ENCODE assay signal across 18 cellular contexts in genomic region chr2:3413642-3414041, GRCh38.
"Had no signal": no experiment of that assay in that cellular context is flagged by ENCODE, and none has a peak within 500 bp of the region (broad histone marks: within the 10 kb centered on the region; RNA-seq: fewer than 3 reads in every experiment).

No MANE protein-coding gene starts in this region.

- ATAC-seq: effector memory CD8-positive, alpha-beta T cell; gastroesophageal sphincter had no signal

- H3K36me3 ChIP-seq: vagina had no signal

- H3K4me1 ChIP-seq: gastroesophageal sphincter, tibial artery, vagina had no signal

- H3K4me3 ChIP-seq: gastroesophageal sphincter, hepatocyte, tibial artery, vagina had no signal

- H3K79me2 ChIP-seq: hepatocyte had no signal

- H3K27me3 ChIP-seq: brain microvascular endothelial cell, gastroesophageal sphincter, hepatocyte, neutrophil, tibial artery, vagina had no signal

- H3K9me3 Mint-ChIP-seq: dendritic cell treated with granulocyte-macrophage colony-stimulating factor and Interleukin-4, amounts not matched to agents 40 ng/mL and 50 ng/mL, for 4 days; effector memory CD8-positive, alpha-beta T cell had no signal

- H3K27me3 Mint-ChIP-seq: activated naive CD8-positive, alpha-beta T cell; dendritic cell treated with granulocyte-macrophage colony-stimulating factor and Interleukin-4, amounts not matched to agents 40 ng/mL and 50 ng/mL, for 4 days; effector memory CD8-positive, alpha-beta T cell; naive B cell had no signal

- H2AFZ ChIP-seq: hepatocyte had no signal

- H3K36me3 Mint-ChIP-seq: activated naive CD8-positive, alpha-beta T cell had no signal

- H3K9me3 ChIP-seq: gastroesophageal sphincter, neutrophil, tibial artery, vagina had no signal

- H3K4me3 Mint-ChIP-seq: activated naive CD8-positive, alpha-beta T cell; dendritic cell treated with granulocyte-macrophage colony-stimulating factor and Interleukin-4, amounts not matched to agents 40 ng/mL and 50 ng/mL, for 4 days; effector memory CD8-positive, alpha-beta T cell; naive B cell had no signal

- H3K27ac ChIP-seq: brain microvascular endothelial cell, gastroesophageal sphincter, hepatocyte, neutrophil, tibial artery, vagina had no signal

- H3K4me2 ChIP-seq: hepatocyte had no signal

- DNase-seq: activated CD4-positive, alpha-beta T cell treated with anti-CD3 and anti-CD28 coated beads, Interleukin-2, amount 50 U/mL, for 4 hours; activated CD4-positive, CD25-positive, alpha-beta regulatory T cell treated with anti-CD3 and anti-CD28 coated beads, Interleukin-2, amount 50 U/mL, for 72 hours; activated gamma-delta T cell; activated T-cell treated with anti-CD3 and anti-CD28 coated beads, Interleukin-2, amount 50 U/mL, for 1 hour; amygdala; brain microvascular endothelial cell; cerebellar nuclear complex; effector memory CD8-positive, alpha-beta T cell; midbrain; naive B cell; retina; tibial artery had no signal

- H3K27ac Mint-ChIP-seq: activated naive CD8-positive, alpha-beta T cell; dendritic cell treated with granulocyte-macrophage colony-stimulating factor and Interleukin-4, amounts not matched to agents 40 ng/mL and 50 ng/mL, for 4 days had no signal
